In genomic region chr1:202268817-202269216, GRCh38 we compare ENCODE assay signal across 30 cellular contexts.
"Had no signal": no experiment of that assay in that cellular context is flagged by ENCODE, and none has a peak within 500 bp of the region (broad histone marks: within the 10 kb centered on the region; RNA-seq: fewer than 3 reads in every experiment).

No MANE protein-coding gene starts in this region.

- H3K4me1 ChIP-seq: body of pancreas, SJSA1 had no signal

- ATAC-seq: body of pancreas, Panc1, SK-N-SH treated with all-trans-retinoic acid at 6 μM for 48 hours, WTC11 had no signal

- H3K36me3 ChIP-seq: MG63, SJSA1 had no signal

- DNase-seq: activated CD4-positive, alpha-beta memory T cell treated with anti-CD3 and anti-CD28 coated beads for 36 hours; activated CD4-positive, alpha-beta T cell treated with anti-CD3 and anti-CD28 coated beads for 48 hours; activated CD4-positive, CD25-positive, alpha-beta regulatory T cell treated with anti-CD3 and anti-CD28 coated beads, Interleukin-2, amount 50 U/mL, for 72 hours; activated effector memory CD4-positive, alpha-beta T cell treated with Interleukin-2 at 50 U/mL for 16 hours; activated naive CD4-positive, alpha-beta T cell; activated T-cell treated with anti-CD3 and anti-CD28 coated beads, Interleukin-2, amount 50 U/mL, for 24 hours; aorta; body of pancreas; central memory CD4-positive, alpha-beta T cell; MG63; MV-4-11; NCI-H1092 treated with DMSO at 0.1 percent for 48 hours; NCI-H1417 treated with DMSO at 0.1 percent for 48 hours; NCI-H1694; NCI-H2029; NCI-H345; NCI-H510A; NCI-H526 treated with DMSO at 0.1 percent for 48 hours; NCI-H82; NK-92 treated with Interleukin-12 subunit alpha and Interleukin-12 subunit beta, amount 100 ng/mL, for 24 hours; OCI-M1; RPMI8226; SHP77; SW 1271 had no signal

- H3K4me1 Mint-ChIP-seq: activated naive CD4-positive, alpha-beta T cell treated with anti-CD3 and anti-CD28 coated beads, Interleukin-2, amount 50 U/mL, for 24 hours had no signal

- H3K27ac Mint-ChIP-seq: activated CD4-positive, alpha-beta memory T cell treated with anti-CD3 and anti-CD28 coated beads for 36 hours; activated naive CD4-positive, alpha-beta T cell treated with anti-CD3 and anti-CD28 coated beads, Interleukin-2, amount 50 U/mL, for 24 hours; activated T-cell treated with anti-CD3 and anti-CD28 coated beads, Interleukin-2, amount 50 U/mL, for 24 hours; activated T-helper 1 cell treated with anti-CD3 and anti-CD28 coated beads, Interleukin-12 subunit alpha, Interleukin-12 subunit beta, Interleukin-2, Interleukin-4 antibody, amounts not matched to agents 30 ng/mL and 10 ng/mL and 1 ng/mL, durations not matched to agents 14 hours and 24 hours and 36 hours; WTC11 had no signal

- H3K36me3 Mint-ChIP-seq: activated CD4-positive, alpha-beta memory T cell treated with anti-CD3 and anti-CD28 coated beads for 36 hours; WTC11 had no signal

- H3K4me3 Mint-ChIP-seq: activated CD4-positive, alpha-beta memory T cell treated with anti-CD3 and anti-CD28 coated beads for 36 hours; activated naive CD4-positive, alpha-beta T cell treated with anti-CD3 and anti-CD28 coated beads, Interleukin-2, amount 50 U/mL, for 24 hours; activated T-cell treated with anti-CD3 and anti-CD28 coated beads, Interleukin-2, amount 50 U/mL, for 24 hours; activated T-helper 1 cell treated with anti-CD3 and anti-CD28 coated beads, Interleukin-12 subunit alpha, Interleukin-12 subunit beta, Interleukin-2, Interleukin-4 antibody, amounts not matched to agents 30 ng/mL and 10 ng/mL and 1 ng/mL, durations not matched to agents 14 hours and 24 hours and 36 hours; WTC11 had no signal

- H3K27ac ChIP-seq: body of pancreas, SJSA1 had no signal

- H3K9me3 ChIP-seq: body of pancreas, MG63, SJSA1 had no signal

- H3K9me3 Mint-ChIP-seq: activated CD4-positive, alpha-beta memory T cell treated with anti-CD3 and anti-CD28 coated beads for 36 hours; activated naive CD4-positive, alpha-beta T cell treated with anti-CD3 and anti-CD28 coated beads, Interleukin-2, amount 50 U/mL, for 24 hours; activated T-cell treated with anti-CD3 and anti-CD28 coated beads, Interleukin-2, amount 50 U/mL, for 24 hours; activated T-helper 1 cell treated with anti-CD3 and anti-CD28 coated beads, Interleukin-12 subunit alpha, Interleukin-12 subunit beta, Interleukin-2, Interleukin-4 antibody, amounts not matched to agents 30 ng/mL and 10 ng/mL and 1 ng/mL, durations not matched to agents 14 hours and 24 hours and 36 hours; WTC11 had no signal

- H3K4me3 ChIP-seq: body of pancreas, MG63, SJSA1 had no signal

- H3K27me3 ChIP-seq: body of pancreas had no signal
